In genomic region chr11:126444072-126444471, GRCh38 we compare ENCODE assay signal across 1 cellular context.
A peak's percentile ranks its signal among the peaks of the same experiment; 100 is the strongest.
TF ChIP-seq lines count a peak whose summit lies in the region.

No MANE protein-coding gene starts in this region.

TF ChIP-seq in IMR-90, 13 proteins besides CTCF, POLR2A, EP300 and RAD21:
- TF ChIP-seq, protein P1, sequence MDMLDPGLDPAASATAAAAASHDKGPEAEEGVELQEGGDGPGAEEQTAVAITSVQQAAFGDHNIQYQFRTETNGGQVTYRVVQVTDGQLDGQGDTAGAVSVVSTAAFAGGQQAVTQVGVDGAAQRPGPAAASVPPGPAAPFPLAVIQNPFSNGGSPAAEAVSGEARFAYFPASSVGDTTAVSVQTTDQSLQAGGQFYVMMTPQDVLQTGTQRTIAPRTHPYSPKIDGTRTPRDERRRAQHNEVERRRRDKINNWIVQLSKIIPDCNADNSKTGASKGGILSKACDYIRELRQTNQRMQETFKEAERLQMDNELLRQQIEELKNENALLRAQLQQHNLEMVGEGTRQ (IDR thresholded peaks at IDR 0.05; ENCODE audit: low read depth, low read length): peak; percentile 68
- TF ChIP-seq CEBPB (IDR thresholded peaks at IDR 0.05; ENCODE audit: low read depth, low read length) (no peak), RCOR1 (IDR thresholded peaks at IDR 0.05; ENCODE audit: insufficient replicate concordance, low read length) (no peak)
TF ChIP-seq in IMR-90: peak in this region for 1.
